8 cellular contexts compared by ENCODE assay signal in the genomic region with DNA sequence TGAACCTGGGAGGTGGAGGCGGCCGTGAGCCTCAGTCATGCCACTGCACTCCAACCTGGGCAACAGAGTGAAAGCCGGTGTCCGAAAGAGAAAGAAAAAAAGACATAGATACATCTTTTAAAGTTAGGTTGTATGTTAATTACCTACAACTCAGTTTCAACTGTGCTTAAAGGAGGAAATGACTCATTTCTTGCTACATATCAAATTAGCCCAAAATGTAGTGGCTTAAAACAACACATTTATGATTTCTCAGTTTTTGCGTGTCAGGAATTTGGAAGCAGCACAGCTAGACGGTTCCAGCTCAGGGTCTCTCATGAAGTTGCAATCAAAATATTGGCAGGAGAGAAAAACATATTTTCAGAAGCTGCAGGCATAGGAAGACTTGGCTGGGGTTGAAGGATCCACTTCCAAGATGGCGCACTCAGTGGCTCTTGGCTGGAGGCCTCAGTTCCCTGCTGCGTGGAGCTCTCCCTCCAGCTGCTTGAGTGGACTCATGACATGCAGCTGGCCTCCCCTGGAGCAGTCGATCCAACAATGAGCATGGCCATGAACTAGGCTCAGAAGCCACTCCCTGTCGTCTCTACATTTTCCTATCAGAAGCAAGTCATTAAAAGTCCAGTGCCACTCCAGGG. TPM values are rescaled to one million over a fixed set of nuclear protein-coding genes. Genes with fewer than 3 reads are reported as not detected.
DNase-seq lines count a peak whose midpoint lies in the region; ATAC-seq, FAIRE-seq and TF ChIP-seq lines count a peak whose summit lies in the region.

No MANE protein-coding gene starts in this region.

- H3K27me3 Mint-ChIP-seq in activated B cell treated with CpG ODN at 0.5 μM for 24 hours = peaks cover 14% of the 10 kb centered on the region

- H3K9me3 Mint-ChIP-seq in activated B cell treated with CpG ODN at 0.5 μM for 24 hours = peaks cover 5% of the 10 kb centered on the region

- intact Hi-C loops in activated B cell treated with CpG ODN at 0.5 μM for 24 hours (cut with micrococcal nuclease) (loop anchor here (10.0 kb wide), 1 partner anchor 862 kb away; the partner anchor contains the start of gene S1PR2), psoas muscle (cut with DNase I) (no loop called here)

- DNase-seq in activated B cell treated with CpG ODN at 0.5 μM for 24 hours (no peak), psoas muscle (peak; percentile 48 to 73), D721Med (ENCODE audit: insufficient read length, low spot score) (no peak), HuH-7.5 (ENCODE audit: low spot score) (no peak)

- H3K9me3 ChIP-seq in esophagus (ENCODE audit: control insufficient read depth in 2 of 2, insufficient read depth in 1 of 2, low read depth in 1 of 2, low read length in 1 of 2) (no peaks in the 10 kb centered on the region), psoas muscle (no peaks in the 10 kb centered on the region)

- peaks cover 39% of the 10 kb centered on the region for H3K4me1 Mint-ChIP-seq in activated B cell treated with CpG ODN at 0.5 μM for 24 hours

- H3K27me3 ChIP-seq in esophagus (ENCODE audit: control insufficient read depth in 1 of 2, insufficient read depth in 2 of 2, low read length in 2 of 2) (no peaks in the 10 kb centered on the region), psoas muscle (ENCODE audit: insufficient read depth in 3 of 3, low read length in 2 of 3) (peaks cover 0 to 35% (median 11%) of the 10 kb centered on the region in 3 donors)

- H3K27ac ChIP-seq in esophagus (ENCODE audit: low read depth in 2 of 2, low read length in 1 of 2) = peak overlapping the region; percentile 83 to 92
- H3K27ac ChIP-seq in psoas muscle = peak overlapping the region; percentile 66

- H3K36me3 Mint-ChIP-seq in activated B cell treated with CpG ODN at 0.5 μM for 24 hours (ENCODE audit: low read depth) = peaks cover 15% of the 10 kb centered on the region

- POLR2A ChIA-PET in activated B cell treated with CpG ODN at 0.5 μM for 24 hours (lab: Charles Lee) = interaction anchor here (0.5 to 2.0 kb wide), 4 partner anchors 11 to 1214 kb away, joined by 3 to 9 read pairs (median 7); partner anchors contain the start of gene TMED1

- no peak for FAIRE-seq in D721Med (lab: Jason Lieb, UNC)

- 30 to 47% methylated on average over 10 of the region's 10 CpGs for WGBS in esophagus, 2 donors
- WGBS in psoas muscle, 3 donors = 28 to 46% (median 31%) methylated on average over 10 of the region's 10 CpGs

- H3K4me3 Mint-ChIP-seq in activated B cell treated with CpG ODN at 0.5 μM for 24 hours = peak overlapping the region; percentile 62

- CTCF ChIA-PET in activated B cell treated with CpG ODN at 0.5 μM for 24 hours (lab: Charles Lee) = interaction anchor here (1.4 kb wide), 1 partner anchor 29 kb away, joined by 7 read pairs; no protein-coding TSS in a partner anchor

- ATAC-seq in GM18502 (IDR thresholded peaks at IDR 0.05; ENCODE audit: poor library complexity, unreplicated experiment) (peak; percentile 51), HG02970 (IDR thresholded peaks at IDR 0.05; ENCODE audit: low FRiP score, unreplicated experiment) (peak; percentile 48), activated B cell treated with CpG ODN at 0.5 μM for 24 hours (ENCODE audit: low read depth) (peak; percentile 33), psoas muscle (peak; percentile 44 to 61 (median 56)), GM19023 (IDR thresholded peaks at IDR 0.05; ENCODE audit: unreplicated experiment) (no peak)

- TF ChIP-seq CTCF in activated B cell treated with CpG ODN at 0.5 μM for 24 hours (IDR thresholded peaks at IDR 0.05) (no peak), psoas muscle (IDR thresholded peaks at IDR 0.05) (no peak), D721Med (IDR thresholded peaks at IDR 0.05; ENCODE audit: insufficient read depth, missing control alignments) (no peak)

- H3K4me3 ChIP-seq in esophagus (ENCODE audit: low read depth in 1 of 2, low read length in 2 of 2) (no peak overlapping the region), psoas muscle (no peak overlapping the region)

- peaks cover 0 to 5% of the 10 kb centered on the region in 2 donors for H3K4me1 ChIP-seq in esophagus (ENCODE audit: control insufficient read depth in 2 of 2, insufficient read depth in 2 of 2, low read length in 1 of 2)
- H3K4me1 ChIP-seq in psoas muscle = peaks cover 9% of the 10 kb centered on the region

- H3K36me3 ChIP-seq in esophagus (ENCODE audit: control insufficient read depth in 2 of 2, insufficient read depth in 2 of 2, low read length in 1 of 2) = peaks cover 0 to 13% of the 10 kb centered on the region in 2 donors
- H3K36me3 ChIP-seq in psoas muscle (ENCODE audit: insufficient read depth in 1 of 2, low read depth in 1 of 2) = no peaks in the 10 kb centered on the region

- peak overlapping the region; percentile 75 for H3K27ac Mint-ChIP-seq in activated B cell treated with CpG ODN at 0.5 μM for 24 hours

RNA-seq across cellular contexts. Expression of gene LDLR, which starts 7.1 kb away (rescaled TPM):
- total RNA-seq in activated B cell treated with CpG ODN at 0.5 μM for 24 hours = 20.9 and 24.1 TPM in 2 replicates
- polyA plus RNA-seq in esophagus = 10 to 100 TPM; 51.9 to 66.7 TPM
- 10 to 100 TPM in 1 of 4 donors, 1 to 10 TPM in 3; 3.2 to 10.1 (median 6.0) TPM for total RNA-seq in psoas muscle
- 1 to 10 TPM; 1.7 to 5.4 (median 2.2) TPM for polyA plus RNA-seq in psoas muscle

RNA-seq across cellular contexts. Expression of gene SPC24, which starts 59.3 kb away (rescaled TPM):
- total RNA-seq in activated B cell treated with CpG ODN at 0.5 μM for 24 hours (0.98 and 1.3 TPM in 2 replicates), psoas muscle (1 to 10 TPM in 2 of 4 donors, under 1 TPM in 2; 0.51 to 1.7 (median 0.98) TPM)
- polyA plus RNA-seq in esophagus (10 to 100 TPM in 1 of 2 donors, 1 to 10 TPM in 1; 3.7 to 11.4 TPM), psoas muscle (under 1 TPM; 0.14 to 0.55 (median 0.44) TPM)

Comparison
In these comparisons a context has a peak if more than half of its experiments do, and no peak if none do; other contexts are left out.
1. DNase-seq: peak in psoas muscle (2 of 2); none in activated B cell treated with CpG ODN at 0.5 μM for 24 hours (single experiment), D721Med (single experiment) and HuH-7.5 (single experiment).